In genomic region chr19:31054430-31054829, GRCh38 we compare ENCODE assay signal across 7 cellular contexts.
DNase-seq lines count a peak whose midpoint lies in the region; ATAC-seq and TF ChIP-seq lines count a peak whose summit lies in the region.

No MANE protein-coding gene starts in this region.

- CTCF ChIA-PET in HEK293 (lab: Yijun Ruan, JAX) (interaction anchor here (0.6 to 5.5 kb wide), 104 partner anchors 9 to 1758 kb away, joined by 3 to 45 read pairs (median 4); no protein-coding TSS in a partner anchor), SK-N-SH (lab: Yijun Ruan, JAX) (interaction anchor here (0.5 to 1.5 kb wide), 12 partner anchors 9 to 1169 kb away, joined by 3 to 7 read pairs (median 3); no protein-coding TSS in a partner anchor)

- no peak overlapping the region for H3K4me2 ChIP-seq in SK-N-SH

- H3K4me1 ChIP-seq in HEK293 (ENCODE audit: control insufficient read depth, insufficient read depth, low read length) (no peaks in the 10 kb centered on the region), SK-N-SH (ENCODE audit: control insufficient read depth in 1 of 2, insufficient read depth in 2 of 2, low read depth in 1 of 2, low read length in 1 of 2) (no peaks in the 10 kb centered on the region), gastroesophageal sphincter (no peaks in the 10 kb centered on the region)

- H3K27ac ChIP-seq in HEK293 (ENCODE audit: extremely low read depth, low read depth, low read length): no peak overlapping the region
- no peak overlapping the region for H3K27ac ChIP-seq in SK-N-SH (ENCODE audit: low read depth in 2 of 2, low read length in 1 of 2)
- no peak overlapping the region for H3K27ac ChIP-seq in gastroesophageal sphincter

- H3K27ac Mint-ChIP-seq in natural killer cell treated with Interleukin-12 subunit alpha and Interleukin-12 subunit beta and Interleukin-15 and Interleukin-18, amount 100 ng/mL, for 72 hours: no peak overlapping the region

- no peaks in the 10 kb centered on the region for H3F3A ChIP-seq in SK-N-SH (replicated peaks; ENCODE audit: insufficient read depth)

- ATAC-seq in natural killer cell treated with Interleukin-12 subunit alpha and Interleukin-12 subunit beta and Interleukin-15 and Interleukin-18, amount 100 ng/mL, for 72 hours: peak; percentile 74 to 80
- no peak for ATAC-seq in gastroesophageal sphincter

- no peak overlapping the region for H3K4me3 Mint-ChIP-seq in natural killer cell treated with Interleukin-12 subunit alpha and Interleukin-12 subunit beta and Interleukin-15 and Interleukin-18, amount 100 ng/mL, for 72 hours

- DNase-seq in SK-N-SH: peak; percentile 44
- peak; percentile 23 for DNase-seq in central memory CD4-positive, alpha-beta T cell
- DNase-seq in natural killer cell treated with Interleukin-12 subunit alpha and Interleukin-12 subunit beta and Interleukin-15 and Interleukin-18, amount 100 ng/mL, for 72 hours (ENCODE audit: low spot score): no peak
- DNase-seq in NK-92 (lab: John Stamatoyannopoulos, UW; ENCODE audit: unreplicated experiment): no peak
- DNase-seq in NCI-H2227 (lab: John Stamatoyannopoulos, UW; ENCODE audit: unreplicated experiment): no peak

- H3K36me3 ChIP-seq in HEK293 (ENCODE audit: control insufficient read depth in 2 of 2, insufficient read depth in 1 of 2, low read length in 2 of 2) (0 out of 3 replicates have a peak, but pooled peaks cover 0 to 3% of the 10 kb centered on the region in 2 experiments), SK-N-SH (replicated peaks in 1 of 2; ENCODE audit: control insufficient read depth in 1 of 2, insufficient read depth in 2 of 2, low read length in 1 of 2) (no peaks in the 10 kb centered on the region), gastroesophageal sphincter (no peaks in the 10 kb centered on the region)

- POLR2A ChIA-PET in HEK293 (lab: Yijun Ruan, JAX): interaction anchor here (1.0 kb wide), 1 partner anchor 200 kb away, joined by 3 read pairs; no protein-coding TSS in a partner anchor
- POLR2A ChIA-PET in SK-N-SH (lab: Yijun Ruan, JAX): no interaction called here

- no peaks in the 10 kb centered on the region for H3K79me2 ChIP-seq in SK-N-SH (ENCODE audit: insufficient read depth)

- no peaks in the 10 kb centered on the region for H3K9me2 ChIP-seq in SK-N-SH

- H3K27me3 ChIP-seq in SK-N-SH (ENCODE audit: insufficient read depth): no peaks in the 10 kb centered on the region
- no peaks in the 10 kb centered on the region for H3K27me3 ChIP-seq in gastroesophageal sphincter

- H3K36me3 Mint-ChIP-seq in natural killer cell treated with Interleukin-12 subunit alpha and Interleukin-12 subunit beta and Interleukin-15 and Interleukin-18, amount 100 ng/mL, for 72 hours: no peaks in the 10 kb centered on the region

- no peak overlapping the region for H3K4me3 ChIP-seq in HEK293 (ENCODE audit: low read depth, low read length)
- peak overlapping the region in 1 of 2 experiments; percentile 9; a peak in 1 of 4 replicates for H3K4me3 ChIP-seq in SK-N-SH (ENCODE audit: low read depth in 2 of 2, low read length in 1 of 2)
- H3K4me3 ChIP-seq in gastroesophageal sphincter: no peak overlapping the region

- peak; percentile 80 for TF ChIP-seq RAD21 in SK-N-SH (IDR thresholded peaks at IDR 0.05; ENCODE audit: low read length)

- no peak overlapping the region for H2AFZ ChIP-seq in SK-N-SH (ENCODE audit: low read depth)

- no peak for TF ChIP-seq EP300 in SK-N-SH (IDR thresholded peaks at IDR 0.05; ENCODE audit: borderline replicate concordance in 1 of 2, low read depth in 1 of 2, low read length in 1 of 2)
- TF ChIP-seq EP300 in gastroesophageal sphincter (IDR thresholded peaks at IDR 0.05): no peak

- H3K9me3 ChIP-seq in HEK293 (ENCODE audit: control insufficient read depth, insufficient read depth, low read depth, low read length): no peaks in the 10 kb centered on the region; the same call in 1 of the 2 replicates
- no peaks in the 10 kb centered on the region for H3K9me3 ChIP-seq in SK-N-SH
- no peaks in the 10 kb centered on the region for H3K9me3 ChIP-seq in gastroesophageal sphincter

- H3K9me3 Mint-ChIP-seq in natural killer cell treated with Interleukin-12 subunit alpha and Interleukin-12 subunit beta and Interleukin-15 and Interleukin-18, amount 100 ng/mL, for 72 hours: peaks cover 2% of the 10 kb centered on the region

- TF ChIP-seq POLR2A in gastroesophageal sphincter (IDR thresholded peaks at IDR 0.05): no peak

- no peaks in the 10 kb centered on the region for H4K20me1 ChIP-seq in SK-N-SH (ENCODE audit: insufficient read depth)

- TF ChIP-seq CTCF in HEK293 (tag by site-specific recombination; IDR thresholded peaks at IDR 0.05) (peak; percentile 78), SK-N-SH (IDR thresholded peaks at IDR 0.05) (peak; percentile 62), gastroesophageal sphincter (IDR thresholded peaks at IDR 0.05) (peak in 2 of 4 experiments; percentile 5 to 41)

- no peak overlapping the region for H3K9ac ChIP-seq in SK-N-SH

- peaks cover 24 to 39% of the 10 kb centered on the region in 2 donors for H3K27me3 Mint-ChIP-seq in natural killer cell treated with Interleukin-12 subunit alpha and Interleukin-12 subunit beta and Interleukin-15 and Interleukin-18, amount 100 ng/mL, for 72 hours

- H3K4me1 Mint-ChIP-seq in natural killer cell treated with Interleukin-12 subunit alpha and Interleukin-12 subunit beta and Interleukin-15 and Interleukin-18, amount 100 ng/mL, for 72 hours (ENCODE audit: low read depth in 2 of 2): no peaks in the 10 kb centered on the region

- WGBS in SK-N-SH (ENCODE audit: low lambda C conversion rate): 22% methylated on average over 3 of the region's 3 CpGs
- WGBS in gastroesophageal sphincter (ENCODE audit: low coverage in 1 of 2), 2 donors: 37% methylated on average over 2 of the region's 3 CpGs; no CpG with 5 or more reads in 1 of the 2 donors

TF ChIP-seq in HEK293, 187 proteins besides CTCF, POLR2A, EP300 and RAD21:
- peak; percentile 79; the same call in 1 of the 2 replicates for TF ChIP-seq ZFP69B (tag by site-specific recombination; IDR thresholded peaks at IDR 0.05)
- TF ChIP-seq ZNF121 (tag by site-specific recombination; IDR thresholded peaks at IDR 0.05): no peak
- TF ChIP-seq ZIC2 (tag by site-specific recombination; IDR thresholded peaks at IDR 0.05): peak; percentile 22; the same call in 1 of the 2 replicates
- TF ChIP-seq ZNF654 (tag by site-specific recombination; IDR thresholded peaks at IDR 0.05; ENCODE audit: low read depth): peak; percentile 66
- TF ChIP-seq ZNF692 (tag by site-specific recombination; IDR thresholded peaks at IDR 0.05): peak; percentile 70
- TF ChIP-seq, protein P1, sequence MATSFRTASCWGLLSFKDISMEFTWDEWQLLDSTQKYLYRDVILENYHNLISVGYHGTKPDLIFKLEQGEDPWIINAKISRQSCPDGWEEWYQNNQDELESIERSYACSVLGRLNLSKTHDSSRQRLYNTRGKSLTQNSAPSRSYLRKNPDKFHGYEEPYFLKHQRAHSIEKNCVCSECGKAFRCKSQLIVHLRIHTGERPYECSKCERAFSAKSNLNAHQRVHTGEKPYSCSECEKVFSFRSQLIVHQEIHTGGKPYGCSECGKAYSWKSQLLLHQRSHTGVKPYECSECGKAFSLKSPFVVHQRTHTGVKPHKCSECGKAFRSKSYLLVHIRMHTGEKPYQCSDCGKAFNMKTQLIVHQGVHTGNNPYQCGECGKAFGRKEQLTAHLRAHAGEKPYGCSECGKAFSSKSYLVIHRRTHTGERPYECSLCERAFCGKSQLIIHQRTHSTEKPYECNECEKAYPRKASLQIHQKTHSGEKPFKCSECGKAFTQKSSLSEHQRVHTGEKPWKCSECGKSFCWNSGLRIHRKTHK (tag by site-specific recombination; IDR thresholded peaks at IDR 0.05): no peak

TF ChIP-seq in SK-N-SH, 30 proteins besides CTCF, POLR2A, EP300 and RAD21:
- TF ChIP-seq SMC3 (IDR thresholded peaks at IDR 0.05; ENCODE audit: low read depth, low read length) (peak; percentile 71), SIN3A (IDR thresholded peaks at IDR 0.05; ENCODE audit: borderline replicate concordance, low read depth, low read length) (no peak), GABPA (IDR thresholded peaks at IDR 0.05; ENCODE audit: low read depth) (no peak), NRF1 (IDR thresholded peaks at IDR 0.05; ENCODE audit: low read depth, low read length) (no peak), RXRA (IDR thresholded peaks at IDR 0.05; ENCODE audit: borderline replicate concordance, low read depth) (no peak)

Comparison
In these comparisons a context has a peak if more than half of its experiments do, and no peak if none do; other contexts are left out.
1. DNase-seq: peak in SK-N-SH (single experiment) and central memory CD4-positive, alpha-beta T cell (single experiment); none in natural killer cell treated with Interleukin-12 subunit alpha and Interleukin-12 subunit beta and Interleukin-15 and Interleukin-18, amount 100 ng/mL, for 72 hours (single experiment), NK-92 (single experiment) and NCI-H2227 (single experiment).
2. Of the 4 proteins assayed by ChIP-seq in both HEK293 and SK-N-SH: peak only in HEK293: none; only in SK-N-SH: none; in both: CTCF; in neither: 3.